In the genomic region with DNA sequence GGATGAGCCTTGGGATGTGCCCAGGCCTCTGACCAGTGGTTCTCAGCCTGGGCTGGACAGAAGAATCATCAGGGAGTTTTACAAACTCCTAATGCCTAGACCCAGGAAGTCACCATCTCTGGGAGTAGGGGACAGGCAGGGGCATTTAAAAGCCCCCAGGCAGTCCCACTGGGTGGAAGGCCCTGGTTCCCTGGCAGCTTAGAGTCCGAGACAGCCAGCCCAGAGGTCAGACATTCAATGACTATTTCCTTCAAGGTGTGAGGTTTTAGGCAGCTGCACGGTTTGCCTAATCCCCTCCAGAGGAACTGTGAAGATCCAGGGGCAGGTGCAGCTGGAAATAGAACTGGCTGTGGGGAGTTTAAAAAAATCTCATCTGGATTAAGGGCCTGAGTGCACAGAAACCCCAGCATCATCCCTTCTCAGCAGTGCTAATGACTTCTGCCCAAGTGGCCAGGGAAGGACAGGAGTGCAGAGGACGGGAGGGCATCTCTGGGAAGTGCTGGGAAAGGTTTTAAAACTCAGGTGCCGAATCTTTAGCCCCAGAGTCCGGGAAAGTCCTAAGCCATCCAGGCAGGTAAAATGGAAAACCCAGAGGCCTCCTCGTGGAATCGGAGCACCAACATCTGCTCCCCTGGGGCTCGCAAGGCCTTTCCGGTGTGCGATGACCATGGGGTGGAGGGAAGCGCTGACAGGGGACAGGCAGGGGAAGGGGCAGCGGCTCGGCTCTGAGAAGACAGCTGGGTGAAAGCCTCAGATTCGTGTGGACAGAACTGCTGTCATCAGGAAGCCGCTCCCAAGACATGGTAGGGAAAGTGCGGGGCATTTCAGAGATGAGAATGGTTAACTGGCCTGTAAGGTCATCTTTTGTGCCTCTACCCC, we compare ENCODE assay signal across 23 cellular contexts. TPM values are rescaled to one million over a fixed set of nuclear protein-coding genes. Genes with fewer than 3 reads are reported as not detected.
DNase-seq lines count a peak whose midpoint lies in the region; ATAC-seq, FAIRE-seq and TF ChIP-seq lines count a peak whose summit lies in the region.
"Had no signal": no experiment of that assay in that cellular context is flagged by ENCODE, and none has a peak within 500 bp of the region (broad histone marks: within the 10 kb centered on the region; RNA-seq: fewer than 3 reads in every experiment).

No MANE protein-coding gene starts in this region.

- H2AFZ ChIP-seq in DND-41 (ENCODE audit: low read depth, low read length) (peak overlapping the region; percentile 11; the same call in 1 of the 2 replicates), K562 (ENCODE audit: low read depth, low read length) (no peak overlapping the region), osteoblast (ENCODE audit: low read length) (no peak overlapping the region)

- TF ChIP-seq CTCF in DND-41 (IDR thresholded peaks at IDR 0.05; ENCODE audit: borderline replicate concordance, extremely low read depth, low read length, poor library complexity, severe bottlenecking) (no peak), K562 (IDR thresholded peaks at IDR 0.05 in 2 of 3, conservative IDR thresholded peaks at IDR 0.05 in 1 of 3; ENCODE audit: insufficient read depth in 2 of 3, low read depth in 1 of 3, low read length in 3 of 3) (no peak), osteoblast (IDR thresholded peaks at IDR 0.05; ENCODE audit: extremely low read depth, low read depth, low read length) (no peak)

- DNase-seq in DND-41, result no peak
- DNase-seq in K562 (ENCODE audit: extremely low read depth in 1 of 4, low spot score in 3 of 4), result no peak
- DNase-seq in osteoblast (ENCODE audit: insufficient read length, low spot score, missing footprints), result peak; percentile 31
- DNase-seq in mucosa of gallbladder (ENCODE audit: low spot score), result no peak
- no peak for DNase-seq in NOMO-1 treated with DMSO at 0.1 percent for 48 hours (lab: John Stamatoyannopoulos, UW; ENCODE audit: unreplicated experiment)
- no peak for DNase-seq in SIG-M5 treated with dmso at 0.1 percent for 504 hours (lab: John Stamatoyannopoulos, UW; ENCODE audit: unreplicated experiment)
- DNase-seq: activated naive CD4-positive, alpha-beta T cell; activated T-cell treated with anti-CD3 and anti-CD28 coated beads, Interleukin-2, amount 50 U/mL, for 4 hours; CD8-positive, alpha-beta T cell; DMS153; endodermal cell; gastrocnemius medialis; HCEC 1CT; kidney glomerular epithelial cell; naive B cell; NCI-H1048; NCI-H1694 treated with DMSO at 0.1 percent for 48 hours had no signal

- H3K9me1 ChIP-seq in K562 (ENCODE audit: control insufficient read depth, insufficient read depth, low read length), result no peaks in the 10 kb centered on the region

- POLR2A ChIA-PET in K562 (lab: Yijun Ruan, JAX), result interaction anchor here (1.4 kb wide), 1 partner anchor 10 kb away, joined by 5 read pairs; no protein-coding TSS in a partner anchor

- H4K20me1 ChIP-seq in BLaER1 treated with 17β-estradiol and CSF1 and Interleukin-3, amounts not matched to agents 10 nM and 100 nM, result peaks cover 0 to 23% (median 7%) of the 10 kb centered on the region in 11 experiments; a peak in 8 of 22 replicates
- H4K20me1 ChIP-seq in DND-41 (ENCODE audit: insufficient read depth, low read length), result peaks cover 11% of the 10 kb centered on the region; the same call in 1 of the 2 replicates
- no peaks in the 10 kb centered on the region for H4K20me1 ChIP-seq in K562 (replicated peaks; ENCODE audit: control insufficient read depth, insufficient read depth, low read length)
- peaks cover 4% of the 10 kb centered on the region for H4K20me1 ChIP-seq in osteoblast (ENCODE audit: insufficient read depth, low read length)

- ATAC-seq in DND-41 (ENCODE audit: insufficient read depth, low read depth) (no peak), K562 (no peak), HG02798 (IDR thresholded peaks at IDR 0.05; ENCODE audit: poor library complexity, unreplicated experiment) (no peak)
- ATAC-seq: activated T-cell treated with anti-CD3 and anti-CD28 coated beads, Interleukin-2, amount 50 U/mL, for 4 hours; CD8-positive, alpha-beta T cell; gastrocnemius medialis had no signal

- H3K27me3 ChIP-seq in BLaER1 treated with 17β-estradiol and CSF1 and Interleukin-3, amounts not matched to agents 10 nM and 100 nM, result no peaks in the 10 kb centered on the region
- no peaks in the 10 kb centered on the region for H3K27me3 ChIP-seq in DND-41 (ENCODE audit: insufficient read depth, low read length, poor library complexity)
- H3K27me3 ChIP-seq in K562 (ENCODE audit: control insufficient read depth in 2 of 2, insufficient read depth in 2 of 2, low read length in 2 of 2), result no peaks in the 10 kb centered on the region
- H3K27me3 ChIP-seq in osteoblast (ENCODE audit: insufficient read depth, low read length), result no peaks in the 10 kb centered on the region
- H3K27me3 ChIP-seq: gastrocnemius medialis, pancreas, tibial nerve had no signal

- intact Hi-C loops in K562 (cut with micrococcal nuclease), result no loop called here

- CTCF ChIA-PET in K562 (lab: Yijun Ruan, JAX; ENCODE audit: low intra/inter-chr PET ratio), result no interaction called here

- no peaks in the 10 kb centered on the region for H3K9me3 ChIP-seq in BLaER1 treated with 17β-estradiol and CSF1 and Interleukin-3, amounts not matched to agents 10 nM and 100 nM (replicated peaks in 1 of 11)
- H3K9me3 ChIP-seq in DND-41 (ENCODE audit: insufficient read depth, low read length, severe bottlenecking), result no peaks in the 10 kb centered on the region
- no peaks in the 10 kb centered on the region for H3K9me3 ChIP-seq in K562 (replicated peaks; ENCODE audit: control insufficient read depth, insufficient read depth, low read depth, low read length)
- no peaks in the 10 kb centered on the region for H3K9me3 ChIP-seq in osteoblast (ENCODE audit: low read depth, low read length)
- H3K9me3 ChIP-seq: gastrocnemius medialis, pancreas, tibial nerve had no signal

- peak overlapping the region in 10 of 11 experiments; percentile 42 to 85 (median 80); a peak in 19 of 22 replicates for H3K27ac ChIP-seq in BLaER1 treated with 17β-estradiol and CSF1 and Interleukin-3, amounts not matched to agents 10 nM and 100 nM
- H3K27ac ChIP-seq in DND-41 (ENCODE audit: low read length), result no peak overlapping the region
- no peak overlapping the region for H3K27ac ChIP-seq in K562 (ENCODE audit: extremely low read depth, low read depth, low read length)
- no peak overlapping the region for H3K27ac ChIP-seq in osteoblast (ENCODE audit: low read depth, low read length)

- H3K9ac ChIP-seq in BLaER1 treated with 17β-estradiol and CSF1 and Interleukin-3, amounts not matched to agents 10 nM and 100 nM, result peak overlapping the region in 10 of 11 experiments; percentile 31 to 77 (median 68); a peak in 18 of 22 replicates
- H3K9ac ChIP-seq in DND-41 (ENCODE audit: low read depth, low read length), result peak overlapping the region; percentile 55
- peak overlapping the region in 1 of 2 experiments; percentile 31; a peak in 1 of 4 replicates for H3K9ac ChIP-seq in K562 (ENCODE audit: insufficient read depth in 1 of 2, low read depth in 2 of 2, low read length in 2 of 2)

- H3K4me2 ChIP-seq in BLaER1 treated with 17β-estradiol and CSF1 and Interleukin-3, amounts not matched to agents 10 nM and 100 nM, result peak overlapping the region; percentile 82 to 96 (median 89)
- H3K4me2 ChIP-seq in DND-41 (ENCODE audit: insufficient read depth, low read length) (0 out of 2 replicates have a peak overlapping the region, but pooled peaks have one; percentile 96), K562 (ENCODE audit: insufficient read depth, low read length) (no peak overlapping the region), osteoblast (ENCODE audit: insufficient read depth, low read length) (no peak overlapping the region)

- BruUV-seq in K562 (replicated peaks; lab: Mats Ljungman, UMichigan), result no TSS peak

- WGBS in K562 (ENCODE audit: insufficient coverage, low coverage, missing lambda C conversion rate), result 50% methylated on average over 16 of the region's 16 CpGs

- peak overlapping the region in 3 of 10 experiments; percentile 55 to 58 (median 57); a peak in 3 of 20 replicates for H3K4me3 ChIP-seq in BLaER1 treated with 17β-estradiol and CSF1 and Interleukin-3, amounts not matched to agents 10 nM and 100 nM
- H3K4me3 ChIP-seq in DND-41 (ENCODE audit: low read depth in 1 of 2, low read length in 2 of 2) (no peak overlapping the region), K562 (no peak overlapping the region), osteoblast (ENCODE audit: insufficient read depth, low read length) (no peak overlapping the region)
- H3K4me3 ChIP-seq: gastrocnemius medialis, pancreas, tibial nerve had no signal

- in situ Hi-C loops in K562 (cut with MboI), result no loop called here

- peaks cover 65 to 86% (median 75%) of the 10 kb centered on the region in 10 experiments for H3K4me1 ChIP-seq in BLaER1 treated with 17β-estradiol and CSF1 and Interleukin-3, amounts not matched to agents 10 nM and 100 nM
- H3K4me1 ChIP-seq in DND-41 (ENCODE audit: insufficient read depth, low read length) (peaks cover 37% of the 10 kb centered on the region), K562 (replicated peaks in 1 of 2; ENCODE audit: control insufficient read depth in 2 of 2, insufficient read depth in 2 of 2, low read length in 2 of 2) (peaks cover 7 to 33% of the 10 kb centered on the region in 2 experiments), osteoblast (ENCODE audit: insufficient read depth, low read length) (peaks cover 27% of the 10 kb centered on the region)

- FAIRE-seq in K562 (lab: Jason Lieb, UNC), result no peak
- FAIRE-seq: bronchial epithelial cell, pancreas had no signal

- peaks cover 0 to 5% (median 0%) of the 10 kb centered on the region in 11 experiments; a peak in 2 of 22 replicates for H3K36me3 ChIP-seq in BLaER1 treated with 17β-estradiol and CSF1 and Interleukin-3, amounts not matched to agents 10 nM and 100 nM
- H3K36me3 ChIP-seq in DND-41 (ENCODE audit: insufficient read depth, low read length) (peaks cover 18% of the 10 kb centered on the region), K562 (ENCODE audit: control insufficient read depth, insufficient read depth, low read length) (no peaks in the 10 kb centered on the region), osteoblast (ENCODE audit: insufficient read depth, low read length) (no peaks in the 10 kb centered on the region)
- H3K36me3 ChIP-seq: gastrocnemius medialis, pancreas, tibial nerve had no signal

- H3K79me2 ChIP-seq in DND-41 (ENCODE audit: insufficient read depth, low read length), result peaks cover 41% of the 10 kb centered on the region
- H3K79me2 ChIP-seq in K562 (ENCODE audit: control insufficient read depth, insufficient read depth, low read length), result no peaks in the 10 kb centered on the region
- H3K79me2 ChIP-seq in osteoblast (ENCODE audit: insufficient read depth, low read length), result peaks cover 26% of the 10 kb centered on the region

- no peak for TF ChIP-seq POLR2A in K562 (conservative IDR thresholded peaks at IDR 0.05)

- no peak for TF ChIP-seq EP300 in K562 (IDR thresholded peaks at IDR 0.05; ENCODE audit: low read length)

- TF ChIP-seq RAD21 in K562 (CRISPR knock-in tag; conservative IDR thresholded peaks at IDR 0.05 in 1 of 2, IDR thresholded peaks at IDR 0.05 in 1 of 2), result no peak

RNA-seq across cellular contexts. Expression of a gene that starts 1.5 kb away (rescaled TPM):
- 1.6 and 6.3 TPM in 2 replicates for total RNA-seq in K562 (2011; cell fraction: chromatin; rRNA removed; ENCODE audit: low replicate concordance)
- 7.7 and 7.8 TPM in 2 replicates for total RNA-seq in K562 (2011; cell fraction: nucleolus; rRNA removed)
- 4.3 and 5.4 TPM in 2 replicates for total RNA-seq in K562 (2011; cell fraction: nucleoplasm; rRNA removed)
- 4.8 and 5.9 TPM in 2 replicates for total RNA-seq in K562 (2014; rRNA removed)
- 0.73 and 1.4 TPM in 2 replicates for total RNA-seq in K562 (2014; rRNA removed; fragmentation: Illumina TruSeq; extraction: Trizol)
- 4.4 and 4.7 TPM in 2 replicates for total RNA-seq in K562 (2015; rRNA removed; fragmentation: Illumina TruSeq; extraction: Trizol)
- total RNA-seq in K562 (2021), result 5.3 and 8.7 TPM in 2 replicates
- 0.68 and 2.4 TPM in 2 replicates for polyA plus RNA-seq in K562 (2011; rRNA removed)
- 1.2 and 2.3 TPM in 2 replicates for polyA plus RNA-seq in K562 (2011; cell fraction: cytosol; rRNA removed)
- 3.9 and 8.1 TPM in 2 replicates for polyA plus RNA-seq in K562 (2011; cell fraction: nucleus; rRNA removed)
- polyA plus RNA-seq in K562 (2012), result 8.6 and 29.2 TPM in 2 replicates
- 3.8 and 4.2 TPM in 2 replicates for polyA plus RNA-seq in K562 (2014; fragmentation: Illumina TruSeq; extraction: Trizol)
- polyA plus RNA-seq in K562 (2014; fragmentation: Nextera tagmentation; extraction: Ambion mirVana), result under 1 TPM; 0.39 to 0.59 TPM
- polyA plus RNA-seq in K562 (2014; rRNA removed), result 3.2 and 3.3 TPM in 2 replicates
- 1.1 and 1.3 TPM in 2 replicates for polyA minus RNA-seq in K562 (2011; rRNA and poly(A)+ RNA removed)
- 4.7 and 6.4 TPM in 2 replicates for polyA minus RNA-seq in K562 (2011; cell fraction: cytosol; rRNA and poly(A)+ RNA removed)
- 1.4 and 2.8 TPM in 2 replicates for polyA minus RNA-seq in K562 (2011; cell fraction: nucleus; rRNA and poly(A)+ RNA removed)
- total RNA-seq in osteoblast, result 388 and 457 TPM in 2 replicates
- total RNA-seq in mucosa of gallbladder, result 761 TPM

RNA-seq across cellular contexts. Expression of a gene that starts 28.3 kb away (rescaled TPM):
- 43.0 and 99.3 TPM in 2 replicates for total RNA-seq in K562 (2011; cell fraction: chromatin; rRNA removed; ENCODE audit: low replicate concordance)
- 96.1 and 114 TPM in 2 replicates for total RNA-seq in K562 (2011; cell fraction: nucleolus; rRNA removed)
- 74.2 and 76.3 TPM in 2 replicates for total RNA-seq in K562 (2011; cell fraction: nucleoplasm; rRNA removed)
- total RNA-seq in K562 (2014; rRNA removed) (25.7 and 30.6 TPM in 2 replicates), K562 (2014; rRNA removed; fragmentation: Illumina TruSeq; extraction: Trizol) (12.6 and 13.9 TPM in 2 replicates), K562 (2015; rRNA removed; fragmentation: Illumina TruSeq; extraction: Trizol) (21.6 and 23.9 TPM in 2 replicates), K562 (2021) (66.4 and 68.4 TPM in 2 replicates), osteoblast (49.2 and 51.3 TPM in 2 replicates), mucosa of gallbladder (132 TPM)
- polyA plus RNA-seq in K562 (2011; rRNA removed) (22.5 and 27.2 TPM in 2 replicates), K562 (2014; fragmentation: Illumina TruSeq; extraction: Trizol) (25.8 and 29.2 TPM in 2 replicates), K562 (2014; fragmentation: Nextera tagmentation; extraction: Ambion mirVana) (1 to 10 TPM; 2.7 to 2.9 TPM), K562 (2014; rRNA removed) (24.9 and 25.2 TPM in 2 replicates)
- polyA plus RNA-seq in K562 (2011; cell fraction: cytosol; rRNA removed), result 22.3 and 42.0 TPM in 2 replicates
- polyA plus RNA-seq in K562 (2011; cell fraction: nucleus; rRNA removed), result 19.9 and 27.7 TPM in 2 replicates
- polyA plus RNA-seq in K562 (2012), result 50.7 and 73.7 TPM in 2 replicates
- polyA minus RNA-seq in K562 (2011; rRNA and poly(A)+ RNA removed), result 26.4 and 26.9 TPM in 2 replicates
- polyA minus RNA-seq in K562 (2011; cell fraction: cytosol; rRNA and poly(A)+ RNA removed), result 29.2 and 54.9 TPM in 2 replicates
- polyA minus RNA-seq in K562 (2011; cell fraction: nucleus; rRNA and poly(A)+ RNA removed), result 12.3 and 17.8 TPM in 2 replicates

RNA-seq across cellular contexts. Expression of a gene that starts 42.7 kb away (rescaled TPM):
- total RNA-seq in K562 (2011; cell fraction: chromatin; rRNA removed; ENCODE audit: low replicate concordance), result not detected in 2 replicates
- total RNA-seq in K562 (2011; cell fraction: nucleolus; rRNA removed), result not detected in 2 replicates
- not detected in 2 replicates for total RNA-seq in K562 (2011; cell fraction: nucleoplasm; rRNA removed)
- total RNA-seq in K562 (2014; rRNA removed), result not detected in 2 replicates
- not detected in 2 replicates for total RNA-seq in K562 (2014; rRNA removed; fragmentation: Illumina TruSeq; extraction: Trizol)
- not detected in 2 replicates for total RNA-seq in K562 (2015; rRNA removed; fragmentation: Illumina TruSeq; extraction: Trizol)
- 0.09 and 0.22 TPM in 2 replicates for total RNA-seq in K562 (2021)
- polyA plus RNA-seq in K562 (2011; rRNA removed), result not detected in 2 replicates
- polyA plus RNA-seq in K562 (2011; cell fraction: cytosol; rRNA removed), result not detected in 2 replicates
- not detected in 2 replicates for polyA plus RNA-seq in K562 (2011; cell fraction: nucleus; rRNA removed)
- not detected in 2 replicates for polyA plus RNA-seq in K562 (2012)
- not detected in 2 replicates for polyA plus RNA-seq in K562 (2014; fragmentation: Illumina TruSeq; extraction: Trizol)
- polyA plus RNA-seq in K562 (2014; fragmentation: Nextera tagmentation; extraction: Ambion mirVana), result not detected
- not detected in 2 replicates for polyA plus RNA-seq in K562 (2014; rRNA removed)
- not detected in 2 replicates for polyA minus RNA-seq in K562 (2011; rRNA and poly(A)+ RNA removed)
- not detected in 2 replicates for polyA minus RNA-seq in K562 (2011; cell fraction: cytosol; rRNA and poly(A)+ RNA removed)
- not detected in 2 replicates for polyA minus RNA-seq in K562 (2011; cell fraction: nucleus; rRNA and poly(A)+ RNA removed)
- total RNA-seq in osteoblast, result 13.8 and 14.4 TPM in 2 replicates
- 45.3 TPM for total RNA-seq in mucosa of gallbladder
- total RNA-seq: G401 had no signal

RNA-seq across cellular contexts. Expression of a gene that starts 56.1 kb away (rescaled TPM):
- total RNA-seq in K562 (2011; cell fraction: chromatin; rRNA removed; ENCODE audit: low replicate concordance), result not detected in 2 replicates
- not detected in 2 replicates for total RNA-seq in K562 (2011; cell fraction: nucleolus; rRNA removed)
- total RNA-seq in K562 (2011; cell fraction: nucleoplasm; rRNA removed), result not detected in 2 replicates
- not detected in 2 replicates for total RNA-seq in K562 (2014; rRNA removed)
- not detected in 2 replicates for total RNA-seq in K562 (2014; rRNA removed; fragmentation: Illumina TruSeq; extraction: Trizol)
- total RNA-seq in K562 (2015; rRNA removed; fragmentation: Illumina TruSeq; extraction: Trizol), result not detected in 2 replicates
- 0.49 and 0.55 TPM in 2 replicates for total RNA-seq in K562 (2021)
- polyA plus RNA-seq in K562 (2011; rRNA removed), result not detected in 2 replicates
- polyA plus RNA-seq in K562 (2011; cell fraction: cytosol; rRNA removed), result 0.01 and 0.03 TPM in 2 replicates
- not detected in 2 replicates for polyA plus RNA-seq in K562 (2011; cell fraction: nucleus; rRNA removed)
- polyA plus RNA-seq in K562 (2012), result 0.06 TPM in 1 of 2 replicates, not detected in the other
- not detected in 2 replicates for polyA plus RNA-seq in K562 (2014; fragmentation: Illumina TruSeq; extraction: Trizol)
- not detected for polyA plus RNA-seq in K562 (2014; fragmentation: Nextera tagmentation; extraction: Ambion mirVana)
- polyA plus RNA-seq in K562 (2014; rRNA removed), result not detected in 2 replicates
- not detected in 2 replicates for polyA minus RNA-seq in K562 (2011; rRNA and poly(A)+ RNA removed)
- not detected in 2 replicates for polyA minus RNA-seq in K562 (2011; cell fraction: cytosol; rRNA and poly(A)+ RNA removed)
- polyA minus RNA-seq in K562 (2011; cell fraction: nucleus; rRNA and poly(A)+ RNA removed), result not detected in 2 replicates
- 164 and 171 TPM in 2 replicates for total RNA-seq in osteoblast
- total RNA-seq in mucosa of gallbladder, result 377 TPM

Comparison
In these comparisons a context has a peak if more than half of its experiments do, and no peak if none do; other contexts are left out.
1. H3K27ac ChIP-seq: peak in BLaER1 treated with 17β-estradiol and CSF1 and Interleukin-3, amounts not matched to agents 10 nM and 100 nM (10 of 11); none in DND-41 (single experiment), K562 (single experiment) and osteoblast (single experiment).
2. H3K4me2 ChIP-seq: peak in BLaER1 treated with 17β-estradiol and CSF1 and Interleukin-3, amounts not matched to agents 10 nM and 100 nM (11 of 11) and DND-41 (single experiment); none in K562 (single experiment) and osteoblast (single experiment).
3. RNA of a gene that starts 1.5 kb away (total RNA-seq): 761 TPM in mucosa of gallbladder (single experiment) and 388 to 457 TPM in osteoblast; 0.73 to 8.7 TPM in K562; every median in the first group is over 10 times any median in the second.
4. RNA of a gene that starts 42.7 kb away (total RNA-seq): 45.3 TPM in mucosa of gallbladder (single experiment) and 13.8 to 14.4 TPM in osteoblast; 0.09 to 0.22 TPM in K562; every median in the first group is over 10 times any median in the second.